ENCODE assay signal across 1 cellular context in the genomic region with DNA sequence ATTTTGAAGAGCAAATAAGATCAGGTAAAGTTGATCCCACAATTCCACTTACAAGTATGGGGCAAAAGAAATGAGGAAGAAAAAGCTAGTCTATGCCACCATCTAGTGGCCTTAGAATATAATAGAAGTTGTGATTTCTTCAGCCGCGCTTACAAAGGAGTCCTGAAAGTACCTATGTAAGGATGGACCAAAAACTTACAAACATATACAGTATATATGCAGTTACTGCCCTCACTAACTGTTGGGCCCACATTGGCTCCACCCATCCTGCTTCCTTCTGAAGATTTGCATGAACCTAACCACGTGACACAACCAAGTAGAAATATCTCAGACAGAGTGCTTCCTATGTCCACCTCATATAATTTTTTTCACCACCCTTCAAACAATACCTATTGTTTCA.
TF ChIP-seq lines count a peak whose summit lies in the region.

No MANE protein-coding gene starts in this region.

TF ChIP-seq in HepG2, 621 proteins besides CTCF, POLR2A, EP300 and RAD21 (continued from another document):
- TF ChIP-seq, protein P1, sequence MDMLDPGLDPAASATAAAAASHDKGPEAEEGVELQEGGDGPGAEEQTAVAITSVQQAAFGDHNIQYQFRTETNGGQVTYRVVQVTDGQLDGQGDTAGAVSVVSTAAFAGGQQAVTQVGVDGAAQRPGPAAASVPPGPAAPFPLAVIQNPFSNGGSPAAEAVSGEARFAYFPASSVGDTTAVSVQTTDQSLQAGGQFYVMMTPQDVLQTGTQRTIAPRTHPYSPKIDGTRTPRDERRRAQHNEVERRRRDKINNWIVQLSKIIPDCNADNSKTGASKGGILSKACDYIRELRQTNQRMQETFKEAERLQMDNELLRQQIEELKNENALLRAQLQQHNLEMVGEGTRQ (IDR thresholded peaks at IDR 0.05; ENCODE audit: low read depth, low read length): peak; percentile 49
- TF ChIP-seq, protein P1 (CRISPR knock-in tag; IDR thresholded peaks at IDR 0.05; ENCODE audit: borderline replicate concordance): no peak
